Comparison of ENCODE assay signal across 1 cellular context in the genomic region with DNA sequence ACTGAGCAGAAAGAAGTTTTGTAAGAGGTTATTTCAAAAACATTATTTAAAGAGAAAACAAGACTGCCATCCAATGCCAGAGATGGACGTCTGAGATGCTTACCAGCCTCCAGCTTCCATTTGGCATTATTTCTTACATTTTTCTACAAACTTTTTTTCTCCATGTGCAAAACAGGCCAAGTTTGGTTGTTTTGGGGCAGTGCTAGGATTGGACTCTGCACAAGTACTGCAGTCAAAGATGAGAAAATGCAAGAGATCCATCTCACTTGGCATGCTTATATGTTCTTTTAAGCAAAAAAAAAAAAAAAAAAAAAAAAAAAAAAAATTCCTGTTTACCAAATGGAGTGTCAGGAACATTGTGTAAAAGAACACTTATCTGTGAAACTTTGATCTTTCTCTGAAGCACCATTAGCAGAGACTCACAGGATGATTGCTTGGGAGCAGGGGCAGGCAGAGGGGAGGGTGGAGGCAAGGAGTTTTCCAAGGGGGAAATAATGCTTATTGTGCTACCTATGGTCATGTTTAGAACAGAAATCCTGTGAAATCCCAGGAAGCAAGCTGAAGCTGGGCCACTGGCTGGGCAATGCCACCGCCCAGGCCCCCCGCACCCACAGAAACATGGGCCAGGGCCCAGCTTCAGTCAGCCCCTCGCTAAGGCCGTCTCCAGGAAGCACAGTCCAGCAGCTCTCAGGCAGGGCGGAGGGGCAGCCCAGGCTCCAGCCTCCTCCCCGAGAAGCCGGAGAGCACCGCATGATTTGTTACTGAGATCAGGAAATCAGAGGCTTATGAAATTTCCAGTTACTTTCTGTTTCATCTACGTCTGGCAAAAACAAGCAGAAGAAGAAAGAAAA.
A peak's percentile ranks its signal among the peaks of the same experiment; 100 is the strongest.
TF ChIP-seq lines count a peak whose summit lies in the region.

No MANE protein-coding gene starts in this region.

TF ChIP-seq in IMR-90, 13 proteins besides CTCF, POLR2A, EP300 and RAD21:
- TF ChIP-seq MAZ (IDR thresholded peaks at IDR 0.05; ENCODE audit: borderline replicate concordance, low read depth, low read length) (peak; percentile 32; the same call in 1 of the 2 replicates), SMC3 (IDR thresholded peaks at IDR 0.05; ENCODE audit: low read depth, low read length) (no peak), NFE2L2 (IDR thresholded peaks at IDR 0.05; ENCODE audit: low read depth, low read length) (no peak)
